19 cellular contexts compared by ENCODE assay signal in genomic region chr7:148800677-148801076, GRCh38.
DNase-seq lines count a peak whose midpoint lies in the region; ATAC-seq and TF ChIP-seq lines count a peak whose summit lies in the region.
"Had no signal": no experiment of that assay in that cellular context is flagged by ENCODE, and none has a peak within 500 bp of the region (broad histone marks: within the 10 kb centered on the region; RNA-seq: fewer than 3 reads in every experiment).

No MANE protein-coding gene starts in this region.

- no peaks in the 10 kb centered on the region for H3K9me3 Mint-ChIP-seq in MCF 10A (ENCODE audit: unreplicated experiment)
- no peaks in the 10 kb centered on the region for H3K9me3 Mint-ChIP-seq in memory B cell
- H3K9me3 Mint-ChIP-seq: CD8-positive, alpha-beta T cell; HFFc6 had no signal

- no peak overlapping the region for H3K4me3 Mint-ChIP-seq in MCF 10A (ENCODE audit: unreplicated experiment)
- no peak overlapping the region for H3K4me3 Mint-ChIP-seq in T-helper 17 cell
- no peak overlapping the region for H3K4me3 Mint-ChIP-seq in memory B cell
- H3K4me3 Mint-ChIP-seq: CD8-positive, alpha-beta T cell; HFFc6 had no signal

- TF ChIP-seq CTCF in mammary epithelial cell (conservative IDR thresholded peaks at IDR 0.05 in 1 of 2, IDR thresholded peaks at IDR 0.05 in 1 of 2; ENCODE audit: extremely low read depth in 1 of 2, insufficient read depth in 1 of 2, low read depth in 1 of 2, low read length in 2 of 2) (no peak), MCF 10A (IDR thresholded peaks at IDR 0.05; ENCODE audit: unreplicated experiment) (no peak)

- 100% methylated on average over 5 of the region's 13 CpGs for WGBS in mammary epithelial cell (ENCODE audit: low coverage, missing lambda C conversion rate)

- TSS peak; percentile 34 for BruUV-seq in mammary epithelial cell (replicated peaks; lab: Mats Ljungman, UMichigan)
- BruUV-seq in MCF 10A (replicated peaks; lab: Mats Ljungman, UMichigan) = no TSS peak

- H3K27me3 Mint-ChIP-seq in MCF 10A (ENCODE audit: insufficient read depth, unreplicated experiment) = no peaks in the 10 kb centered on the region
- H3K27me3 Mint-ChIP-seq in T-helper 17 cell = no peaks in the 10 kb centered on the region
- no peaks in the 10 kb centered on the region for H3K27me3 Mint-ChIP-seq in memory B cell

- H3K9me3 ChIP-seq in mammary epithelial cell (replicated peaks; ENCODE audit: insufficient read depth, low read length) (no peaks in the 10 kb centered on the region), T-helper 17 cell (ENCODE audit: control insufficient read depth, low read length, poor library complexity, severe bottlenecking) (no peaks in the 10 kb centered on the region)
- H3K9me3 ChIP-seq: A549 had no signal

- dilution Hi-C loops in mammary epithelial cell (cut with HindIII; ENCODE audit: low sequenced_read_pairs) = no loop called here

- no peak for ATAC-seq in T-helper 17 cell
- ATAC-seq in memory B cell (ENCODE audit: low read depth) = no peak
- ATAC-seq in left lobe of liver = no peak
- ATAC-seq: A549; CD8-positive, alpha-beta T cell had no signal

- DNase-seq in mammary epithelial cell (no peak), MCF 10A (ENCODE audit: unreplicated experiment) (no peak), T-helper 17 cell (no peak), memory B cell (ENCODE audit: low spot score in 2 of 2) (no peak), DMS79 treated with DMSO at 0.1 percent for 48 hours (lab: John Stamatoyannopoulos, UW) (no peak), NK-92 (lab: John Stamatoyannopoulos, UW; ENCODE audit: unreplicated experiment) (no peak), left lobe of liver (ENCODE audit: low spot score) (no peak), HPDE6-E6E7 (ENCODE audit: extremely low spot score) (no peak)
- DNase-seq: Calu3; CD8-positive, alpha-beta T cell; HFFc6; NCI-H1436; NCI-H2029; NCI-H345; NCI-H524 treated with DMSO at 0.1 percent for 48 hours; PC-9; SIG-M5 had no signal

- H3K4me1 Mint-ChIP-seq in MCF 10A (ENCODE audit: insufficient read depth, unreplicated experiment) (no peaks in the 10 kb centered on the region), T-helper 17 cell (no peaks in the 10 kb centered on the region), memory B cell (no peaks in the 10 kb centered on the region)

- in situ Hi-C loops in mammary epithelial cell (cut with MboI; ENCODE audit: low sequenced_read_pairs in 2 of 2) = no loop called here

- CTCF ChIA-PET in mammary epithelial cell (lab: Charles Lee; ENCODE audit: low non-redundant PET) (no interaction called here), MCF 10A (lab: Yijun Ruan, JAX) (no interaction called here)

- no peak overlapping the region for H2AFZ ChIP-seq in mammary epithelial cell (ENCODE audit: low read depth, low read length)
- H2AFZ ChIP-seq: PC-9 had no signal

- no peak overlapping the region for H3K4me2 ChIP-seq in mammary epithelial cell (ENCODE audit: insufficient read depth, low read depth, low read length)
- H3K4me2 ChIP-seq: A549, KMS-11, PC-9 had no signal

- H3K79me2 ChIP-seq in mammary epithelial cell (ENCODE audit: insufficient read depth, low read length) = peaks cover 6% of the 10 kb centered on the region

- peaks cover 22% of the 10 kb centered on the region for H3K36me3 ChIP-seq in mammary epithelial cell (ENCODE audit: insufficient read depth, low read length)

- H3K27ac Mint-ChIP-seq in MCF 10A (ENCODE audit: low read depth, unreplicated experiment) (no peak overlapping the region), T-helper 17 cell (peak overlapping the region; percentile 41), memory B cell (peak overlapping the region; percentile 14)
- H3K27ac Mint-ChIP-seq: CD8-positive, alpha-beta T cell; HFFc6 had no signal

- H4K20me1 ChIP-seq in mammary epithelial cell (ENCODE audit: insufficient read depth, low read length) = no peaks in the 10 kb centered on the region

- no peak overlapping the region for H3K27ac ChIP-seq in mammary epithelial cell (ENCODE audit: insufficient read depth, low read depth, low read length)
- H3K27ac ChIP-seq: A549, KMS-11, PC-9 had no signal

- H3K36me3 Mint-ChIP-seq in MCF 10A (ENCODE audit: insufficient read depth, unreplicated experiment) (peaks cover 84% of the 10 kb centered on the region), T-helper 17 cell (ENCODE audit: low read depth) (peaks cover 8% of the 10 kb centered on the region), memory B cell (peaks cover 36% of the 10 kb centered on the region)

- H3K4me3 ChIP-seq in mammary epithelial cell (replicated peaks in 1 of 3; ENCODE audit: insufficient read depth in 1 of 3, low read depth in 2 of 3, low read length in 3 of 3) = no peak overlapping the region
- H3K4me3 ChIP-seq: A549, PC-9 had no signal

- intact Hi-C loops in mammary epithelial cell (cut with micrococcal nuclease) (no loop called here), MCF 10A (cut with micrococcal nuclease) (loop anchor here (10.0 kb wide), 1 partner anchor 226 kb away; no protein-coding TSS in a partner anchor)

- no peak overlapping the region for H3K9ac ChIP-seq in mammary epithelial cell (ENCODE audit: insufficient read depth, low read length)
- H3K9ac ChIP-seq: KMS-11 had no signal

- POLR2A ChIA-PET in MCF 10A (lab: Yijun Ruan, JAX) = no interaction called here

- H3K27me3 ChIP-seq in mammary epithelial cell (ENCODE audit: insufficient read depth, low read length) = no peaks in the 10 kb centered on the region

- H3K4me1 ChIP-seq in mammary epithelial cell (ENCODE audit: insufficient read depth, low read length) = no peaks in the 10 kb centered on the region
- H3K4me1 ChIP-seq: A549 had no signal
